ENCODE assay signal across 28 cellular contexts in genomic region chr7:157859915-157860314, GRCh38.
"Had no signal": no experiment of that assay in that cellular context is flagged by ENCODE, and none has a peak within 500 bp of the region (broad histone marks: within the 10 kb centered on the region; RNA-seq: fewer than 3 reads in every experiment).

No MANE protein-coding gene starts in this region.

- H3K27me3 ChIP-seq: esophagus squamous epithelium, neutrophil, pancreas, right lobe of liver, stomach, testis, tibial artery had no signal

- H3K36me3 Mint-ChIP-seq: immature natural killer cell; naive thymus-derived CD8-positive, alpha-beta T cell; type B pancreatic cell had no signal

- H3K27ac ChIP-seq: coronary artery, esophagus squamous epithelium, heart right ventricle, lower lobe of right lung, neutrophil, pancreas, right lobe of liver, stomach, testis, tibial artery had no signal

- H3K4me1 ChIP-seq: esophagus squamous epithelium, heart right ventricle, lower lobe of right lung, pancreas, right lobe of liver, stomach, tibial artery had no signal

- H3K9me3 Mint-ChIP-seq: effector memory CD8-positive, alpha-beta T cell; immature natural killer cell; nephron progenitor cell; type B pancreatic cell had no signal

- H3K27ac Mint-ChIP-seq: immature natural killer cell; naive thymus-derived CD8-positive, alpha-beta T cell; nephron progenitor cell; type B pancreatic cell had no signal

- DNase-seq: effector memory CD8-positive, alpha-beta T cell; erythroblast; esophagus squamous epithelium; foreskin melanocyte; glutamatergic neuron; heart right ventricle; hippocampal formation; immature natural killer cell; islet precursor cell; kidney glomerular epithelial cell; left ventricle myocardium superior; lower lobe of right lung; naive thymus-derived CD8-positive, alpha-beta T cell; nephron progenitor cell; pancreas; right lobe of liver; small intestine; stimulated activated CD4-positive, alpha-beta T cell treated with anti-CD3 and anti-CD28 coated beads, Interleukin-12 subunit alpha, Interleukin-12 subunit beta, amount 100 ng/mL, for 4 hours; stimulated activated CD4-positive, alpha-beta T cell treated with anti-CD3 and anti-CD28 coated beads, Interleukin-1b, Interleukin-23, amount 100 ng/mL, for 48 hours; stimulated activated CD4-positive, alpha-beta T cell treated with anti-CD3 and anti-CD28 coated beads, Interleukin-4, amount 100 ng/mL, for 1 hour; stimulated activated CD8-positive, alpha-beta memory T cell treated with anti-CD3 and anti-CD28 coated beads, Interleukin-4, amount 100 ng/mL, for 48 hours; stimulated activated naive CD4-positive, alpha-beta T cell treated with Interleukin-2 at 50 U/mL for 16 hours; stomach; testis; tibial artery had no signal

- H3K4me3 Mint-ChIP-seq: effector memory CD8-positive, alpha-beta T cell; immature natural killer cell; naive thymus-derived CD8-positive, alpha-beta T cell; nephron progenitor cell; type B pancreatic cell had no signal

- H3K27me3 Mint-ChIP-seq: naive thymus-derived CD8-positive, alpha-beta T cell had no signal

- H3K9me3 ChIP-seq: esophagus squamous epithelium, heart right ventricle, lower lobe of right lung, neutrophil, pancreas, right lobe of liver, stomach, testis, tibial artery had no signal

- ATAC-seq: effector memory CD8-positive, alpha-beta T cell; heart right ventricle; left ventricle myocardium superior; lower lobe of right lung; naive thymus-derived CD8-positive, alpha-beta T cell; pancreas; right lobe of liver had no signal

- H3K4me1 Mint-ChIP-seq: immature natural killer cell had no signal

- H3K36me3 ChIP-seq: esophagus squamous epithelium, heart right ventricle, lower lobe of right lung, pancreas, right lobe of liver, tibial artery had no signal

- H3K4me3 ChIP-seq: coronary artery, esophagus squamous epithelium, heart right ventricle, lower lobe of right lung, pancreas, right lobe of liver, stomach, testis, tibial artery had no signal
